Comparison of ENCODE assay signal across 14 cellular contexts in the genomic region with DNA sequence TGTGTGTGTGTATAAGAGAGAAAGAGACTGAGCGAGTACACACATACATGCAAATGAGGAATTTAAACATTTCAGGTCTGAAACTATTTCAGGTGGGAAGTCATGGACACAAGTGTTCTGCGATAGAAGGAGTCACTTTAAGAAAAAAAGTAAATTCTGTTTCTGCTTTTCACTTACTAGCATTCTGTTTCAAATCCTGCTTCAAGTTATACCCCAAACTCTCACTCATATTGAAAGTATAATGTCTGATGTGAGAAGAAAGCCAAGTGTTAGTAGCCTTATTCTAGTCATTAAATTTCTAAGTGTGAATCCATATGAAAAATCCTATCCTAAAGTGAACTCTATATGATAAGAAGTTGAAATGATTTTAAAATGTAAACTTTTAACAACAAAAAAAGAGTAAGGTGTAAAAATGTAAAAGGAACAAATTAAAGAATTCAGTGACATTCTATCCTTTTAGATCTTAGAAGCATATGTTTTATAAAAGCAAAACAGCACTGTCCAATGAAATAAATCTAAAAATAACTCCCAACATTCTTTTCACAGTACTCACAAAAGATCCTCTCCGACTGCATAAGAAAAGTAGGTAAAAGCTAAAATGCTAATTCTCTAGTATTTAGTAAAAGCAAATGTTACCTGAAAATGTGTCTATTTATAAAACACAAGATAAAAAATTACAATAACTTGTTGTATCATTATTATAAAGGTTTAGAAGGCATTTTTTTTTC.
A peak's percentile ranks its signal among the peaks of the same experiment; 100 is the strongest.
DNase-seq lines count a peak whose midpoint lies in the region; ATAC-seq and TF ChIP-seq lines count a peak whose summit lies in the region.
"Had no signal": no experiment of that assay in that cellular context is flagged by ENCODE, and none has a peak within 500 bp of the region (broad histone marks: within the 10 kb centered on the region; RNA-seq: fewer than 3 reads in every experiment).

No MANE protein-coding gene starts in this region.

- no peak for TF ChIP-seq CTCF in GM12865 (IDR thresholded peaks at IDR 0.05; ENCODE audit: insufficient read depth, low read depth, low read length, missing control alignments)
- TF ChIP-seq CTCF in osteoblast (IDR thresholded peaks at IDR 0.05; ENCODE audit: extremely low read depth, low read depth, low read length) = no peak

- H3K4me2 ChIP-seq in GM23248 (ENCODE audit: unreplicated experiment) = peak overlapping the region; percentile 70
- H3K4me2 ChIP-seq in osteoblast (ENCODE audit: insufficient read depth, low read length) = no peak overlapping the region

- H3K27me3 ChIP-seq in GM23248 (replicated peaks; ENCODE audit: insufficient read depth) = no peaks in the 10 kb centered on the region
- no peaks in the 10 kb centered on the region for H3K27me3 ChIP-seq in osteoblast (ENCODE audit: insufficient read depth, low read length)

- in situ Hi-C loops in GM23248 (cut with MboI) = loop anchor here (10.0 kb wide), 1 partner anchor 566 kb away; no protein-coding TSS in a partner anchor

- H4K20me1 ChIP-seq in GM23248 (ENCODE audit: insufficient read depth) (no peaks in the 10 kb centered on the region), osteoblast (ENCODE audit: insufficient read depth, low read length) (no peaks in the 10 kb centered on the region)

- H3K4me3 ChIP-seq in GM12865 (ENCODE audit: low read depth, low read length) (no peak overlapping the region), GM23248 (peak overlapping the region; percentile 27), osteoblast (ENCODE audit: insufficient read depth, low read length) (no peak overlapping the region)

- H3K9me3 ChIP-seq in GM23248 (ENCODE audit: low read depth) (no peaks in the 10 kb centered on the region), osteoblast (ENCODE audit: low read depth, low read length) (no peaks in the 10 kb centered on the region)

- no peak for ATAC-seq in HG03025 (IDR thresholded peaks at IDR 0.05; ENCODE audit: low FRiP score, unreplicated experiment)

- 8 to 11% methylated on average over 3 of the region's 3 CpGs for WGBS in GM23248 (ENCODE audit: low coverage in 1 of 2, low lambda C conversion rate in 2 of 2, missing lambda C conversion rate in 2 of 2), 2 experiments

- H2AFZ ChIP-seq in GM23248 (peak overlapping the region; percentile 1; the same call in 1 of the 2 replicates), osteoblast (ENCODE audit: low read length) (no peak overlapping the region)
- H2AFZ ChIP-seq: parathyroid adenoma had no signal

- peak overlapping the region; percentile 20; the same call in 1 of the 2 replicates for H3K27ac ChIP-seq in GM23248
- no peak overlapping the region for H3K27ac ChIP-seq in osteoblast (ENCODE audit: low read depth, low read length)
- H3K27ac ChIP-seq: parathyroid adenoma had no signal

- H3K9ac ChIP-seq in GM23248 = no peak overlapping the region
- H3K9ac ChIP-seq: parathyroid adenoma had no signal

- H3K36me3 ChIP-seq in GM23248 (ENCODE audit: low read depth) (no peaks in the 10 kb centered on the region), osteoblast (ENCODE audit: insufficient read depth, low read length) (no peaks in the 10 kb centered on the region)

- H3K4me1 ChIP-seq in GM23248 (ENCODE audit: insufficient read depth) (peaks cover 60% of the 10 kb centered on the region), osteoblast (ENCODE audit: insufficient read depth, low read length) (peaks cover 21% of the 10 kb centered on the region)
- H3K4me1 ChIP-seq: parathyroid adenoma had no signal

- H3F3A ChIP-seq in GM23248 (ENCODE audit: insufficient read depth) = peaks cover 33% of the 10 kb centered on the region

- H3K9me2 ChIP-seq in GM23248 (ENCODE audit: insufficient read depth) = no peaks in the 10 kb centered on the region

- DNase-seq in GM12865 (ENCODE audit: low read depth) = peak; percentile 6
- peak; percentile 55 for DNase-seq in GM23248
- peak; percentile 47 for DNase-seq in LHCN-M2 (ENCODE audit: low read depth)
- peak; percentile 36 for DNase-seq in iris pigment epithelial cell (ENCODE audit: low read depth)
- no peak for DNase-seq in DMS 273 treated with DMSO at 0.1 percent for 48 hours (lab: John Stamatoyannopoulos, UW)
- no peak for DNase-seq in osteoblast (ENCODE audit: insufficient read length, low spot score, missing footprints)
- no peak for DNase-seq in activated CD4-positive, CD25-positive, alpha-beta regulatory T cell treated with anti-CD3 and anti-CD28 coated beads, Interleukin-2, amount 50 U/mL, for 72 hours
- DNase-seq: activated CD4-positive, CD25-positive, alpha-beta regulatory T cell; activated CD8-positive, alpha-beta memory T cell treated with anti-CD3 and anti-CD28 coated beads, Interleukin-2, amount 50 U/mL, for 48 hours; NCI-H1048; NCI-H226; SW 1271 had no signal

- H3K79me2 ChIP-seq in GM23248 (ENCODE audit: insufficient read depth) (no peaks in the 10 kb centered on the region), osteoblast (ENCODE audit: insufficient read depth, low read length) (no peaks in the 10 kb centered on the region)
- H3K79me2 ChIP-seq: parathyroid adenoma had no signal

Comparison
In these comparisons a context has a peak if more than half of its experiments do, and no peak if none do; other contexts are left out.
1. DNase-seq: peak in GM12865 (single experiment), GM23248 (single experiment), LHCN-M2 (single experiment) and iris pigment epithelial cell (single experiment); none in DMS 273 treated with DMSO at 0.1 percent for 48 hours (single experiment), osteoblast (single experiment) and activated CD4-positive, CD25-positive, alpha-beta regulatory T cell treated with anti-CD3 and anti-CD28 coated beads, Interleukin-2, amount 50 U/mL, for 72 hours (single experiment).